10 cellular contexts compared by ENCODE assay signal in genomic region chr2:9212010-9212638, GRCh38. TPM values are rescaled to one million over a fixed set of nuclear protein-coding genes. Genes with fewer than 3 reads are reported as not detected.
DNase-seq lines count a peak whose midpoint lies in the region; ATAC-seq and TF ChIP-seq lines count a peak whose summit lies in the region.
"Had no signal": no experiment of that assay in that cellular context is flagged by ENCODE, and none has a peak within 500 bp of the region (broad histone marks: within the 10 kb centered on the region; RNA-seq: fewer than 3 reads in every experiment).

No MANE protein-coding gene starts in this region.

- peaks cover 29% of the 10 kb centered on the region for H3K4me1 ChIP-seq in Loucy (ENCODE audit: insufficient read depth, low read length, poor library complexity, severe bottlenecking)
- peaks cover 39 to 73% (median 64%) of the 10 kb centered on the region in 4 donors for H3K4me1 ChIP-seq in esophagus muscularis mucosa
- H3K4me1 ChIP-seq in parathyroid adenoma: no peaks in the 10 kb centered on the region
- H3K4me1 ChIP-seq: BE2C had no signal

- H3K79me2 ChIP-seq in Loucy (ENCODE audit: insufficient read depth, low read length): peaks cover 61% of the 10 kb centered on the region
- peaks cover 34% of the 10 kb centered on the region for H3K79me2 ChIP-seq in parathyroid adenoma

- H3K4me3 ChIP-seq in Loucy (ENCODE audit: low read length, poor library complexity, severe bottlenecking) (no peak overlapping the region), esophagus muscularis mucosa (no peak overlapping the region), parathyroid adenoma (ENCODE audit: low read depth, low read length) (no peak overlapping the region)

- no peak for TF ChIP-seq POLR2A in esophagus muscularis mucosa (IDR thresholded peaks at IDR 0.05; ENCODE audit: low read depth)

- H2AFZ ChIP-seq in Loucy (ENCODE audit: low read length) (no peak overlapping the region), parathyroid adenoma (no peak overlapping the region)

- no peaks in the 10 kb centered on the region for H3K9me3 ChIP-seq in Loucy (ENCODE audit: insufficient read depth, low read depth, low read length)
- no peaks in the 10 kb centered on the region for H3K9me3 ChIP-seq in esophagus muscularis mucosa
- no peaks in the 10 kb centered on the region for H3K9me3 ChIP-seq in parathyroid adenoma (ENCODE audit: control insufficient read depth, low read length)
- H3K9me3 ChIP-seq: BE2C had no signal

- TF ChIP-seq EP300 in esophagus muscularis mucosa (IDR thresholded peaks at IDR 0.05): no peak

- H3K9ac ChIP-seq in Loucy (ENCODE audit: low read depth, low read length, poor library complexity, severe bottlenecking): no peak overlapping the region
- no peak overlapping the region for H3K9ac ChIP-seq in parathyroid adenoma

- H3K4me2 ChIP-seq in Loucy (ENCODE audit: low read depth, low read length, poor library complexity, severe bottlenecking) (peak overlapping the region; percentile 2), parathyroid adenoma (ENCODE audit: low read length) (no peak overlapping the region)

- 94% methylated on average over 8 of the region's 9 CpGs for WGBS in esophagus muscularis mucosa

- H3K27ac ChIP-seq in 22Rv1: peak overlapping the region; percentile 89
- H3K27ac ChIP-seq in esophagus muscularis mucosa (replicated peaks in 1 of 4): peak overlapping the region; percentile 46 to 66 (median 52)
- H3K27ac ChIP-seq in parathyroid adenoma: peak overlapping the region; percentile 9

- TF ChIP-seq CTCF in 22Rv1 (IDR thresholded peaks at IDR 0.05) (no peak), Loucy (conservative IDR thresholded peaks at IDR 0.05; ENCODE audit: low read length) (no peak), esophagus muscularis mucosa (IDR thresholded peaks at IDR 0.05) (no peak), parathyroid adenoma (IDR thresholded peaks at IDR 0.05) (no peak)

- H3K9me2 ChIP-seq in Loucy (replicated peaks; ENCODE audit: low read depth, low read length): no peaks in the 10 kb centered on the region

- H3K36me3 ChIP-seq in Loucy (ENCODE audit: insufficient read depth, low read length): no peaks in the 10 kb centered on the region
- H3K36me3 ChIP-seq in esophagus muscularis mucosa: no peaks in the 10 kb centered on the region
- no peaks in the 10 kb centered on the region for H3K36me3 ChIP-seq in parathyroid adenoma (ENCODE audit: control insufficient read depth, insufficient read depth, low read length)
- H3K36me3 ChIP-seq: BE2C had no signal

- peaks cover 21% of the 10 kb centered on the region for H4K20me1 ChIP-seq in Loucy (ENCODE audit: insufficient read depth, low read length, poor library complexity, severe bottlenecking)

- intact Hi-C loops in esophagus muscularis mucosa (cut with DNase I): no loop called here

- no peaks in the 10 kb centered on the region for H3F3A ChIP-seq in Loucy (ENCODE audit: low read depth)

- ATAC-seq in HG03045 (IDR thresholded peaks at IDR 0.05; ENCODE audit: unreplicated experiment) (no peak), HG02642 (IDR thresholded peaks at IDR 0.05; ENCODE audit: poor library complexity, unreplicated experiment) (no peak)

- DNase-seq in esophagus muscularis mucosa (ENCODE audit: extremely low spot score) (peak; percentile 42), DMS 273 treated with DMSO at 0.1 percent for 48 hours (lab: John Stamatoyannopoulos, UW) (no peak)
- DNase-seq in central memory CD4-positive, alpha-beta T cell: no peak
- DNase-seq: BE2C; stimulated activated CD4-positive, alpha-beta T cell treated with anti-CD3 and anti-CD28 coated beads, Interleukin-2, amount 100 ng/mL, for 48 hours had no signal

- H3K27me3 ChIP-seq in Loucy (ENCODE audit: insufficient read depth, low read length, poor library complexity, severe bottlenecking): no peaks in the 10 kb centered on the region
- no peaks in the 10 kb centered on the region for H3K27me3 ChIP-seq in esophagus muscularis mucosa
- H3K27me3 ChIP-seq in parathyroid adenoma (ENCODE audit: control insufficient read depth, insufficient read depth, low read length): no peaks in the 10 kb centered on the region
- H3K27me3 ChIP-seq: BE2C had no signal

RNA-seq across cellular contexts. Expression of gene ASAP2, which starts 5.5 kb away (rescaled TPM):
- total RNA-seq in esophagus muscularis mucosa: 10 to 100 TPM; 18.7 to 24.0 (median 21.3) TPM

Comparison
In these comparisons a context has a peak if more than half of its experiments do, and no peak if none do; other contexts are left out.
1. H3K27ac ChIP-seq: peak in every context shown above with its lines; median percentile 89 in 22Rv1; 52 in esophagus muscularis mucosa; 9 in parathyroid adenoma.